In the genomic region with DNA sequence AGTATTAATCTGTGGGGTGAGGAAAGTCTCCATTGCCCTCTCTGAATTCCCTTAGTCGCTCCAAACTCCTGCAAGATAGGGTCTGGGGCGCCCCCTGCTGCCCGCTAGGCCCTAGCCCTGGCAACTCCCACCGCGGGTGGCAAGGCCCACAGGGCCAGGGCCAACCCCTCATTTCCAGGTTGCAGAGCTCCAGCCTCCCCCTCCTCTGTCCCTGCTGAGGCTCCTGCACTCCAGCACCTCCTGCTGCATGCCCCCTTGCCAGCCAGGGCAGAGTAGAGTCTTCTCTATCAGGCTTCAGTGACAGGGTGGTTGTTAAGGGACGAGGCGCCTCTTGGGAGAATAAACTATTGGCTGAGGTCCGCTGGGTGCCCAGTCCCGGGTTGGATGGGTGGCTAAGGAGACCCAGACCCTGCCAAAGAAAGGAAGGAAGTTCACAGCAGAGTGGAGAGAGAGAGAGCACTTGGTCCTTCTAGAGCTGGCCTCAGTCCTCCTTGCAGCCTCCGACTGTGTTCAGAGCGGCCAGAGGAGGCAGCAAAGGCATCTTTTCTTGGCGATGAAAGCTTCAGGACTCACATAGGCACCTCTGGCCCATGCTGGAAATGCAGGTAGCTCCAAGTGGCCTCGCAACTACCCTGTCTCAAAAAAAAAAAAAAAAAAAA, we compare ENCODE assay signal across 1 cellular context.
TF ChIP-seq lines count a peak whose summit lies in the region.

No MANE protein-coding gene starts in this region.

TF ChIP-seq in GM12878, 131 proteins besides CTCF, POLR2A, EP300 and RAD21 (continued from another document):
- peak; percentile 70; the same call in 1 of the 2 replicates for TF ChIP-seq BACH1 (IDR thresholded peaks at IDR 0.05; ENCODE audit: borderline replicate concordance)
- no peak for TF ChIP-seq POU2F2 (IDR thresholded peaks at IDR 0.05; ENCODE audit: borderline replicate concordance, low read depth, low read length)
- TF ChIP-seq LARP7 (IDR thresholded peaks at IDR 0.05), result peak; percentile 21; the same call in 1 of the 2 replicates
- TF ChIP-seq EGR1 (IDR thresholded peaks at IDR 0.05; ENCODE audit: borderline replicate concordance in 1 of 2, low read depth in 2 of 2, low read length in 2 of 2), result peak in 1 of 2 experiments; percentile 4; a peak in 1 of 3 replicates
- TF ChIP-seq DPF2 (IDR thresholded peaks at IDR 0.05), result no peak
- no peak for TF ChIP-seq TAF1 (IDR thresholded peaks at IDR 0.05; ENCODE audit: borderline replicate concordance, low read depth, low read length)
